1 cellular context compared by ENCODE assay signal in genomic region chr17:40101367-40102210, GRCh38.
TF ChIP-seq lines count a peak whose summit lies in the region.

No MANE protein-coding gene starts in this region.

TF ChIP-seq in HepG2, 621 proteins besides CTCF, POLR2A, EP300 and RAD21 (continues in another document):
- TF ChIP-seq ZNF546 (CRISPR knock-in tag; conservative IDR thresholded peaks at IDR 0.05) (0 out of 2 replicates have a peak, but pooled peaks have one; percentile 11), SNAI1 (CRISPR knock-in tag; IDR thresholded peaks at IDR 0.05; ENCODE audit: borderline replicate concordance) (0 out of 2 replicates have a peak, but pooled peaks have one; percentile 4), CEBPG (CRISPR knock-in tag; IDR thresholded peaks at IDR 0.05) (no peak), DMTF1 (CRISPR knock-in tag; IDR thresholded peaks at IDR 0.05) (no peak), ZNF251 (CRISPR knock-in tag; IDR thresholded peaks at IDR 0.05) (no peak), GMEB1 (CRISPR knock-in tag; IDR thresholded peaks at IDR 0.05; ENCODE audit: borderline replicate concordance) (no peak), ZNF460 (CRISPR knock-in tag; IDR thresholded peaks at IDR 0.05; ENCODE audit: borderline replicate concordance) (no peak), THAP8 (CRISPR knock-in tag; IDR thresholded peaks at IDR 0.05; ENCODE audit: borderline replicate concordance) (no peak), ZBTB7A (CRISPR knock-in tag; IDR thresholded peaks at IDR 0.05) (no peak), MXD3 (CRISPR knock-in tag; IDR thresholded peaks at IDR 0.05) (no peak), PTBP1 (IDR thresholded peaks at IDR 0.05; ENCODE audit: low read depth, low read length, poor library complexity, severe bottlenecking) (no peak), MLLT10 (CRISPR knock-in tag; IDR thresholded peaks at IDR 0.05) (no peak), BHLHE40 (IDR thresholded peaks at IDR 0.05; ENCODE audit: low read length) (no peak), DPF2 (CRISPR knock-in tag; IDR thresholded peaks at IDR 0.05; ENCODE audit: borderline replicate concordance, low read depth) (no peak), ASH2L (IDR thresholded peaks at IDR 0.05; ENCODE audit: insufficient read length, low read depth, low read length) (peak; percentile 41), PRPF4 (IDR thresholded peaks at IDR 0.05; ENCODE audit: low read depth, low read length, poor library complexity, severe bottlenecking) (no peak), STAT5B (CRISPR knock-in tag; IDR thresholded peaks at IDR 0.05) (no peak; the same call in 1 of the 2 replicates), ZSCAN9 (CRISPR knock-in tag; IDR thresholded peaks at IDR 0.05; ENCODE audit: borderline replicate concordance) (no peak; the same call in 1 of the 2 replicates), DZIP1 (CRISPR knock-in tag; IDR thresholded peaks at IDR 0.05) (no peak), ZNF605 (CRISPR knock-in tag; IDR thresholded peaks at IDR 0.05) (0 out of 2 replicates have a peak, but pooled peaks have one; percentile 2), ATF4 (CRISPR knock-in tag; IDR thresholded peaks at IDR 0.05) (no peak), HNF4A (CRISPR knock-in tag; IDR thresholded peaks at IDR 0.05) (no peak), RNF2 (conservative IDR thresholded peaks at IDR 0.05; ENCODE audit: low read depth) (no peak), ESRRA (CRISPR knock-in tag; IDR thresholded peaks at IDR 0.05; ENCODE audit: low read depth) (no peak), CHD4 (IDR thresholded peaks at IDR 0.05; ENCODE audit: borderline replicate concordance, low read length) (0 out of 2 replicates have a peak, but pooled peaks have one; percentile 58), HMGA1 (CRISPR knock-in tag; conservative IDR thresholded peaks at IDR 0.05) (no peak), NR2C2 (CRISPR knock-in tag; IDR thresholded peaks at IDR 0.05; ENCODE audit: borderline replicate concordance) (no peak), DNMT3B (CRISPR knock-in tag; conservative IDR thresholded peaks at IDR 0.05) (no peak), ZBTB7B (CRISPR knock-in tag; IDR thresholded peaks at IDR 0.05) (no peak; the same call in 1 of the 2 replicates), ZNF776 (CRISPR knock-in tag; IDR thresholded peaks at IDR 0.05) (peak; percentile 55; the same call in 1 of the 2 replicates), RBM39 (IDR thresholded peaks at IDR 0.05; ENCODE audit: low read depth, low read length, poor library complexity, severe bottlenecking) (no peak), ZMAT3 (CRISPR knock-in tag; conservative IDR thresholded peaks at IDR 0.05) (no peak), ZNF282 (IDR thresholded peaks at IDR 0.05; ENCODE audit: partially characterized antibody) (no peak), MTF1 (CRISPR knock-in tag; IDR thresholded peaks at IDR 0.05) (no peak), SUZ12 (IDR thresholded peaks at IDR 0.05; ENCODE audit: low read depth, low read length) (no peak), NFIC (IDR thresholded peaks at IDR 0.05; ENCODE audit: low read length) (no peak), ZNF382 (CRISPR knock-in tag; IDR thresholded peaks at IDR 0.05; ENCODE audit: borderline replicate concordance) (no peak), ZNF274 (CRISPR knock-in tag; IDR thresholded peaks at IDR 0.05) (no peak), SMAD9 (CRISPR knock-in tag; IDR thresholded peaks at IDR 0.05) (no peak), AHR (CRISPR knock-in tag; IDR thresholded peaks at IDR 0.05) (0 out of 2 replicates have a peak, but pooled peaks have one; percentile 15), ZNF639 (CRISPR knock-in tag; conservative IDR thresholded peaks at IDR 0.05) (no peak; the same call in 1 of the 2 replicates), ZNF75D (CRISPR knock-in tag; IDR thresholded peaks at IDR 0.05; ENCODE audit: borderline replicate concordance) (no peak), ZBTB39 (CRISPR knock-in tag; IDR thresholded peaks at IDR 0.05) (no peak), ELF3 (CRISPR knock-in tag; IDR thresholded peaks at IDR 0.05) (no peak), ZNF350 (CRISPR knock-in tag; IDR thresholded peaks at IDR 0.05; ENCODE audit: borderline replicate concordance, low read depth) (no peak), FOXA1 (IDR thresholded peaks at IDR 0.05) (no peak), FOXA1 (CRISPR knock-in tag; IDR thresholded peaks at IDR 0.05) (no peak), ZNF446 (CRISPR knock-in tag; IDR thresholded peaks at IDR 0.05) (no peak)
